In genomic region chr5:180718810-180719453, GRCh38 we compare ENCODE assay signal across 8 cellular contexts. TPM values are rescaled to one million over a fixed set of nuclear protein-coding genes. Genes with fewer than 3 reads are reported as not detected.
DNase-seq lines count a peak whose midpoint lies in the region; ATAC-seq and TF ChIP-seq lines count a peak whose summit lies in the region.

No MANE protein-coding gene starts in this region.

- peak; percentile 4 for DNase-seq in activated CD4-positive, CD25-positive, alpha-beta regulatory T cell treated with anti-CD3 and anti-CD28 coated beads, Interleukin-2, amount 50 U/mL, for 16 hours (ENCODE audit: low read depth, low spot score)
- DNase-seq in activated CD4-positive, CD25-positive, alpha-beta regulatory T cell treated with anti-CD3 and anti-CD28 coated beads, Interleukin-2, amount 50 U/mL, for 72 hours, result no peak
- DNase-seq in fibroblast of peridontal ligament (ENCODE audit: extremely low read depth) (peak; percentile 35), psoas muscle (no peak)

- H3K4me3 ChIP-seq in WI38 (ENCODE audit: low read depth, low read length) (no peak overlapping the region), psoas muscle (no peak overlapping the region)

- no peaks in the 10 kb centered on the region for H3K4me1 ChIP-seq in psoas muscle

- TF ChIP-seq EP300 in Ishikawa (IDR thresholded peaks at IDR 0.05; ENCODE audit: borderline replicate concordance), result no peak

- intact Hi-C loops in psoas muscle (cut with DNase I), result no loop called here

- H3K36me3 ChIP-seq in psoas muscle (ENCODE audit: insufficient read depth in 1 of 2, low read depth in 1 of 2), result no peaks in the 10 kb centered on the region

- peak; percentile 55 for TF ChIP-seq CTCF in WI38 (IDR thresholded peaks at IDR 0.05; ENCODE audit: low read depth, low read length)
- peak; percentile 22 for TF ChIP-seq CTCF in psoas muscle (IDR thresholded peaks at IDR 0.05)

- H3K9me3 ChIP-seq in psoas muscle, result no peaks in the 10 kb centered on the region

- TF ChIP-seq RAD21 in Ishikawa (IDR thresholded peaks at IDR 0.05; ENCODE audit: low read depth), result peak; percentile 60

- WGBS in psoas muscle, 3 donors, result 38 to 40% (median 40%) methylated on average over 6 of the region's 6 CpGs

- H3K27me3 ChIP-seq in psoas muscle (ENCODE audit: insufficient read depth in 3 of 3, low read length in 2 of 3), result peaks cover 0 to 4% (median 0%) of the 10 kb centered on the region in 3 donors

- ATAC-seq in psoas muscle (no peak), GM19035 (IDR thresholded peaks at IDR 0.05; ENCODE audit: unreplicated experiment) (no peak), GM21786 (IDR thresholded peaks at IDR 0.05; ENCODE audit: unreplicated experiment) (no peak)

- H3K27ac ChIP-seq in psoas muscle, result no peak overlapping the region

TF ChIP-seq in Ishikawa, 13 proteins besides CTCF, POLR2A, EP300 and RAD21:
- TF ChIP-seq TEAD4 (IDR thresholded peaks at IDR 0.05) (no peak), FOXM1 (IDR thresholded peaks at IDR 0.05; ENCODE audit: borderline replicate concordance, low read depth) (no peak), REST (IDR thresholded peaks at IDR 0.05; ENCODE audit: low read depth) (no peak), CREB1 (IDR thresholded peaks at IDR 0.05; ENCODE audit: low read depth) (no peak), ZBTB7A (IDR thresholded peaks at IDR 0.05; ENCODE audit: low read depth) (no peak), TCF12 (IDR thresholded peaks at IDR 0.05; ENCODE audit: low read depth) (no peak), TAF1 (IDR thresholded peaks at IDR 0.05; ENCODE audit: low read depth) (no peak), USF1 (IDR thresholded peaks at IDR 0.05) (no peak), MAX (IDR thresholded peaks at IDR 0.05) (no peak), YY1 (IDR thresholded peaks at IDR 0.05; ENCODE audit: low read depth) (no peak), EGR1 (IDR thresholded peaks at IDR 0.05) (no peak), CEBPB (IDR thresholded peaks at IDR 0.05) (no peak), NFIC (IDR thresholded peaks at IDR 0.05) (no peak)
TF ChIP-seq in Ishikawa: peak in this region for 0.

RNA-seq across cellular contexts. Expression of gene OR2Y1, which starts 20.9 kb away (rescaled TPM):
- total RNA-seq in psoas muscle, result not detected
- polyA plus RNA-seq in psoas muscle, result not detected

Comparison
In these comparisons a context has a peak if more than half of its experiments do, and no peak if none do; other contexts are left out.
1. DNase-seq: peak in activated CD4-positive, CD25-positive, alpha-beta regulatory T cell treated with anti-CD3 and anti-CD28 coated beads, Interleukin-2, amount 50 U/mL, for 16 hours (single experiment) and fibroblast of peridontal ligament (single experiment); none in activated CD4-positive, CD25-positive, alpha-beta regulatory T cell treated with anti-CD3 and anti-CD28 coated beads, Interleukin-2, amount 50 U/mL, for 72 hours (single experiment) and psoas muscle (0 of 2).